Comparison of ENCODE assay signal across 8 cellular contexts in genomic region chr9:97013151-97014132, GRCh38. TPM values are rescaled to one million over a fixed set of nuclear protein-coding genes. Genes with fewer than 3 reads are reported as not detected.
DNase-seq lines count a peak whose midpoint lies in the region; ATAC-seq, FAIRE-seq and TF ChIP-seq lines count a peak whose summit lies in the region.
"Not testable (repeated sequence)": the region's sequence is repeated elsewhere in the genome, so short reads cannot be mapped to it uniquely, and the experiment has no call there.

No MANE protein-coding gene starts in this region.

- WGBS in HepG2 (ENCODE audit: low lambda C conversion rate): 0% methylated on average over 4 of the region's 97 CpGs

- H3K4me2 ChIP-seq in BLaER1 (peak overlapping the region; percentile 78), HepG2 (ENCODE audit: low read depth, low read length) (peak overlapping the region; percentile 78)

- H4K20me1 ChIP-seq in BLaER1: peaks cover 13% of the 10 kb centered on the region; the same call in 1 of the 2 replicates
- H4K20me1 ChIP-seq in HepG2 (ENCODE audit: insufficient read depth, low read length): not testable (repeated sequence)

- H3K9me3 ChIP-seq in BLaER1; HepG2 (ENCODE audit: low read length): not testable (repeated sequence)

- ATAC-seq in GM19372 (IDR thresholded peaks at IDR 0.05; ENCODE audit: low read depth, unreplicated experiment): peak; percentile 82
- peak; percentile 67 for ATAC-seq in HG03469 (IDR thresholded peaks at IDR 0.05; ENCODE audit: unreplicated experiment)
- ATAC-seq in HepG2: peak; percentile 95

- TF ChIP-seq EP300 in HepG2 (IDR thresholded peaks at IDR 0.05; ENCODE audit: low read depth in 2 of 2, low read length in 2 of 2); HepG2 (CRISPR knock-in tag; IDR thresholded peaks at IDR 0.05; ENCODE audit: borderline replicate concordance): not testable (repeated sequence)

- intact Hi-C loops in HepG2 (cut with micrococcal nuclease; ENCODE audit: unreplicated experiment): not testable (repeated sequence)

- H3K27me3 ChIP-seq in BLaER1; HepG2 (ENCODE audit: control insufficient read depth in 1 of 2, insufficient read depth in 2 of 2, low read length in 2 of 2): not testable (repeated sequence)

- POLR2A ChIA-PET in HepG2 (lab: Yijun Ruan, JAX): interaction anchor here (0.6 kb wide), 1 partner anchor 157 kb away, joined by 3 read pairs; no protein-coding TSS in a partner anchor

- FAIRE-seq in HepG2 (lab: Jason Lieb, UNC): peak; percentile 48

- H3K79me2 ChIP-seq in HepG2 (ENCODE audit: insufficient read depth, low read length): peaks cover 14% of the 10 kb centered on the region

- H2AFZ ChIP-seq in HepG2 (ENCODE audit: low read length): not testable (repeated sequence)

- TF ChIP-seq RAD21 in HepG2 (CRISPR knock-in tag; IDR thresholded peaks at IDR 0.05): not testable (repeated sequence)

- not testable (repeated sequence) for TF ChIP-seq CTCF in HepG2 (CRISPR knock-in tag; IDR thresholded peaks at IDR 0.05)

- H3K9ac ChIP-seq in BLaER1: peak overlapping the region; percentile 80
- peak overlapping the region; percentile 66 for H3K9ac ChIP-seq in HepG2 (ENCODE audit: insufficient read depth, low read depth, low read length)

- in situ Hi-C loops in HepG2 (cut with HindIII; ENCODE audit: extremely low pct_ligation_motif_present, low pct_unique_long_range_greater_than_20kb): not testable (repeated sequence)

- peak overlapping the region; percentile 79 for H3K27ac ChIP-seq in BLaER1
- H3K27ac ChIP-seq in HepG2 (ENCODE audit: extremely low read length, insufficient read depth, low read length): peak overlapping the region; percentile 72

- peak overlapping the region; percentile 73 for H3K4me3 ChIP-seq in BLaER1
- H3K4me3 ChIP-seq in HepG2 (replicated peaks in 1 of 3; ENCODE audit: insufficient read depth in 1 of 3, low read depth in 2 of 3, low read length in 3 of 3): peak overlapping the region; percentile 64 to 72 (median 67); a peak in 5 of 6 replicates

- H3K36me3 ChIP-seq in BLaER1; HepG2 (replicated peaks in 1 of 2; ENCODE audit: control insufficient read depth in 1 of 2, insufficient read depth in 2 of 2, low read length in 2 of 2): not testable (repeated sequence)

- CTCF ChIA-PET in HepG2 (lab: Yijun Ruan, JAX; ENCODE audit: low intra/inter-chr PET ratio, low total read pairs): not testable (repeated sequence)

- DNase-seq in NCI-H69 (lab: John Stamatoyannopoulos, UW): peak; percentile 89
- peak; percentile 60 for DNase-seq in activated CD4-positive, alpha-beta T cell treated with anti-CD3 and anti-CD28 coated beads, Interleukin-2, amount 50 U/mL, for 4 hours
- peak; percentile 38 to 76 for DNase-seq in dermis microvascular lymphatic vessel endothelial cell (ENCODE audit: low read depth in 2 of 2)
- DNase-seq in HepG2 (ENCODE audit: low spot score): peak; percentile 73
- peak; percentile 56 to 58 for DNase-seq in stimulated activated CD4-positive, alpha-beta T cell treated with anti-CD3 and anti-CD28 coated beads, Interleukin-2, amount 100 ng/mL, for 48 hours

- H3K4me1 ChIP-seq in BLaER1; HepG2 (ENCODE audit: insufficient read depth, low read length): not testable (repeated sequence)

- BruUV-seq in HepG2 (replicated peaks; lab: Mats Ljungman, UMichigan): TSS peak; percentile 94

- TF ChIP-seq POLR2A in HepG2 (IDR thresholded peaks at IDR 0.05; ENCODE audit: insufficient read depth in 1 of 2, low read depth in 2 of 2, low read length in 2 of 2): peak; percentile 51; a peak in 2 of 4 replicates

TF ChIP-seq in HepG2, 621 proteins besides CTCF, POLR2A, EP300 and RAD21 (continues in another document):
- TF ChIP-seq HDAC2 (CRISPR knock-in tag; IDR thresholded peaks at IDR 0.05): peak; percentile 65; the same call in 1 of the 2 replicates
- 0 out of 2 replicates have a peak, but pooled peaks have one; percentile 30 for TF ChIP-seq ATF7-NPFF (CRISPR knock-in tag; IDR thresholded peaks at IDR 0.05; ENCODE audit: low read depth)
- 0 out of 2 replicates have a peak, but pooled peaks have one; percentile 38 for TF ChIP-seq ZFP82 (CRISPR knock-in tag; IDR thresholded peaks at IDR 0.05; ENCODE audit: borderline replicate concordance)
- TF ChIP-seq KAT8 (CRISPR knock-in tag; IDR thresholded peaks at IDR 0.05): peak; percentile 96
- TF ChIP-seq ZZZ3 (CRISPR knock-in tag; IDR thresholded peaks at IDR 0.05; ENCODE audit: borderline replicate concordance): 0 out of 2 replicates have a peak, but pooled peaks have one; percentile 28
- peak; percentile 77 for TF ChIP-seq ZFY (CRISPR knock-in tag; IDR thresholded peaks at IDR 0.05)
- peak; percentile 94 for TF ChIP-seq ATF1 (CRISPR knock-in tag; IDR thresholded peaks at IDR 0.05)
- TF ChIP-seq SP1 (IDR thresholded peaks at IDR 0.05); CREM (CRISPR knock-in tag; IDR thresholded peaks at IDR 0.05): not testable (repeated sequence)
- TF ChIP-seq SP1 (CRISPR knock-in tag; IDR thresholded peaks at IDR 0.05): peak; percentile 68
- TF ChIP-seq CREM (IDR thresholded peaks at IDR 0.05): peak; percentile 93
- TF ChIP-seq ZNF792 (CRISPR knock-in tag; IDR thresholded peaks at IDR 0.05): peak; percentile 31; the same call in 1 of the 2 replicates
- TF ChIP-seq ZMYM4 (CRISPR knock-in tag; IDR thresholded peaks at IDR 0.05): peak; percentile 87
- peak; percentile 52; the same call in 1 of the 2 replicates for TF ChIP-seq NR2C2 (CRISPR knock-in tag; IDR thresholded peaks at IDR 0.05; ENCODE audit: borderline replicate concordance)
- TF ChIP-seq, protein P1, sequence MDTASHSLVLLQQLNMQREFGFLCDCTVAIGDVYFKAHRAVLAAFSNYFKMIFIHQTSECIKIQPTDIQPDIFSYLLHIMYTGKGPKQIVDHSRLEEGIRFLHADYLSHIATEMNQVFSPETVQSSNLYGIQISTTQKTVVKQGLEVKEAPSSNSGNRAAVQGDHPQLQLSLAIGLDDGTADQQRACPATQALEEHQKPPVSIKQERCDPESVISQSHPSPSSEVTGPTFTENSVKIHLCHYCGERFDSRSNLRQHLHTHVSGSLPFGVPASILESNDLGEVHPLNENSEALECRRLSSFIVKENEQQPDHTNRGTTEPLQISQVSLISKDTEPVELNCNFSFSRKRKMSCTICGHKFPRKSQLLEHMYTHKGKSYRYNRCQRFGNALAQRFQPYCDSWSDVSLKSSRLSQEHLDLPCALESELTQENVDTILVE (CRISPR knock-in tag; IDR thresholded peaks at IDR 0.05): peak; percentile 26; the same call in 1 of the 2 replicates

RNA-seq across cellular contexts. Expression of gene CTSV, which starts 25.5 kb away (rescaled TPM):
- total RNA-seq in dermis microvascular lymphatic vessel endothelial cell (0.25 and 0.77 TPM in 2 replicates), HepG2 (2016; rRNA removed; fragmentation: Illumina TruSeq; extraction: Trizol) (6.0 and 12.6 TPM in 2 replicates)
- 0.40 and 0.53 TPM in 2 replicates for total RNA-seq in HepG2 (2016; cell fraction: cytosol; rRNA removed; fragmentation: Illumina TruSeq; extraction: Trizol; ENCODE audit: low read depth)
- 6.6 and 11.8 TPM in 2 replicates for total RNA-seq in HepG2 (2016; cell fraction: insoluble cytoplasmic fraction; rRNA removed; fragmentation: Illumina TruSeq; extraction: Trizol)
- 0.93 TPM in 2 replicates for total RNA-seq in HepG2 (2016; cell fraction: membrane; rRNA removed; fragmentation: Illumina TruSeq; extraction: Trizol)
- 8.5 and 12.1 TPM in 2 replicates for total RNA-seq in HepG2 (2016; cell fraction: nucleus; rRNA removed; fragmentation: Illumina TruSeq; extraction: Trizol)
- 8.4 and 10.6 TPM in 2 replicates for polyA plus RNA-seq in HepG2 (2011; rRNA removed)
- polyA plus RNA-seq in HepG2 (2011; cell fraction: cytosol; rRNA removed): 8.2 and 8.3 TPM in 2 replicates
- polyA plus RNA-seq in HepG2 (2011; cell fraction: nucleus; rRNA removed): 2.3 and 2.5 TPM in 2 replicates
- 5.7 and 9.4 TPM in 2 replicates for polyA plus RNA-seq in HepG2 (2012)
- polyA plus RNA-seq in HepG2 (2016; cell fraction: cytosol; fragmentation: Illumina TruSeq; extraction: Trizol; ENCODE audit: low read depth): 0.69 and 0.97 TPM in 2 replicates
- polyA plus RNA-seq in HepG2 (2016; cell fraction: insoluble cytoplasmic fraction; fragmentation: Illumina TruSeq; extraction: Trizol; ENCODE audit: low read depth): 6.0 and 6.1 TPM in 2 replicates
- polyA plus RNA-seq in HepG2 (2016; cell fraction: membrane; fragmentation: Illumina TruSeq; extraction: Trizol; ENCODE audit: low read depth): 0.70 and 1.0 TPM in 2 replicates
- 15.3 and 18.0 TPM in 2 replicates for polyA plus RNA-seq in HepG2 (2016; cell fraction: nucleus; fragmentation: Illumina TruSeq; extraction: Trizol; ENCODE audit: insufficient read depth, low read depth)
- 0.56 and 3.1 TPM in 2 replicates for polyA minus RNA-seq in HepG2 (2011; rRNA and poly(A)+ RNA removed; ENCODE audit: low replicate concordance)
- 1.2 and 2.9 TPM in 2 replicates for polyA minus RNA-seq in HepG2 (2011; cell fraction: cytosol; rRNA and poly(A)+ RNA removed)
- 1.2 and 1.4 TPM in 2 replicates for polyA minus RNA-seq in HepG2 (2011; cell fraction: nucleus; rRNA and poly(A)+ RNA removed)

Comparison
In these comparisons a context has a peak if more than half of its experiments do, and no peak if none do; other contexts are left out.
1. Peak in every context shown above with its lines: DNase-seq, ATAC-seq, H3K4me3 ChIP-seq and H3K27ac ChIP-seq.